In the genomic region with DNA sequence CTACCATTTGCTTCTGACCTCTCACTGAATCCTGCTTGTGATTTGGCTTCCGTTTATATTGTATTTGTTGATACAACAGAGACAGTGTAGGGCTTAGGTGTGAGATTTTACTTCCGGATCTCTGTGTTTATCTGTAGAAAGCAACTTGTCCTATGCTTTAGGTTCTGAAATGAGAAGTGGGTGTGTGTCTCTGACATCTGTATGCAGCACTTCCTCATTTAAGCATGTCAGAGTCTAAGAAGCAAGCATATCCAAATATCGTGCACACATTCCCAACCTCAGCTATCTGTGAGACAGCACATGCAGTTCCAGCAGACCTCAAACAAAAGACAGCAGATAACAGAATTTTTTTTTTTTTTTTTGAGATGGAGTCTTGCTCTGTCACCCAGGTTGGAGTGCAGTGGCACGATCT, we compare ENCODE assay signal across 1 cellular context.
TF ChIP-seq lines count a peak whose summit lies in the region.

No MANE protein-coding gene starts in this region.

TF ChIP-seq in GM23338, 12 proteins besides CTCF, POLR2A, EP300 and RAD21 (continued from another document):
- TF ChIP-seq, protein P1, sequence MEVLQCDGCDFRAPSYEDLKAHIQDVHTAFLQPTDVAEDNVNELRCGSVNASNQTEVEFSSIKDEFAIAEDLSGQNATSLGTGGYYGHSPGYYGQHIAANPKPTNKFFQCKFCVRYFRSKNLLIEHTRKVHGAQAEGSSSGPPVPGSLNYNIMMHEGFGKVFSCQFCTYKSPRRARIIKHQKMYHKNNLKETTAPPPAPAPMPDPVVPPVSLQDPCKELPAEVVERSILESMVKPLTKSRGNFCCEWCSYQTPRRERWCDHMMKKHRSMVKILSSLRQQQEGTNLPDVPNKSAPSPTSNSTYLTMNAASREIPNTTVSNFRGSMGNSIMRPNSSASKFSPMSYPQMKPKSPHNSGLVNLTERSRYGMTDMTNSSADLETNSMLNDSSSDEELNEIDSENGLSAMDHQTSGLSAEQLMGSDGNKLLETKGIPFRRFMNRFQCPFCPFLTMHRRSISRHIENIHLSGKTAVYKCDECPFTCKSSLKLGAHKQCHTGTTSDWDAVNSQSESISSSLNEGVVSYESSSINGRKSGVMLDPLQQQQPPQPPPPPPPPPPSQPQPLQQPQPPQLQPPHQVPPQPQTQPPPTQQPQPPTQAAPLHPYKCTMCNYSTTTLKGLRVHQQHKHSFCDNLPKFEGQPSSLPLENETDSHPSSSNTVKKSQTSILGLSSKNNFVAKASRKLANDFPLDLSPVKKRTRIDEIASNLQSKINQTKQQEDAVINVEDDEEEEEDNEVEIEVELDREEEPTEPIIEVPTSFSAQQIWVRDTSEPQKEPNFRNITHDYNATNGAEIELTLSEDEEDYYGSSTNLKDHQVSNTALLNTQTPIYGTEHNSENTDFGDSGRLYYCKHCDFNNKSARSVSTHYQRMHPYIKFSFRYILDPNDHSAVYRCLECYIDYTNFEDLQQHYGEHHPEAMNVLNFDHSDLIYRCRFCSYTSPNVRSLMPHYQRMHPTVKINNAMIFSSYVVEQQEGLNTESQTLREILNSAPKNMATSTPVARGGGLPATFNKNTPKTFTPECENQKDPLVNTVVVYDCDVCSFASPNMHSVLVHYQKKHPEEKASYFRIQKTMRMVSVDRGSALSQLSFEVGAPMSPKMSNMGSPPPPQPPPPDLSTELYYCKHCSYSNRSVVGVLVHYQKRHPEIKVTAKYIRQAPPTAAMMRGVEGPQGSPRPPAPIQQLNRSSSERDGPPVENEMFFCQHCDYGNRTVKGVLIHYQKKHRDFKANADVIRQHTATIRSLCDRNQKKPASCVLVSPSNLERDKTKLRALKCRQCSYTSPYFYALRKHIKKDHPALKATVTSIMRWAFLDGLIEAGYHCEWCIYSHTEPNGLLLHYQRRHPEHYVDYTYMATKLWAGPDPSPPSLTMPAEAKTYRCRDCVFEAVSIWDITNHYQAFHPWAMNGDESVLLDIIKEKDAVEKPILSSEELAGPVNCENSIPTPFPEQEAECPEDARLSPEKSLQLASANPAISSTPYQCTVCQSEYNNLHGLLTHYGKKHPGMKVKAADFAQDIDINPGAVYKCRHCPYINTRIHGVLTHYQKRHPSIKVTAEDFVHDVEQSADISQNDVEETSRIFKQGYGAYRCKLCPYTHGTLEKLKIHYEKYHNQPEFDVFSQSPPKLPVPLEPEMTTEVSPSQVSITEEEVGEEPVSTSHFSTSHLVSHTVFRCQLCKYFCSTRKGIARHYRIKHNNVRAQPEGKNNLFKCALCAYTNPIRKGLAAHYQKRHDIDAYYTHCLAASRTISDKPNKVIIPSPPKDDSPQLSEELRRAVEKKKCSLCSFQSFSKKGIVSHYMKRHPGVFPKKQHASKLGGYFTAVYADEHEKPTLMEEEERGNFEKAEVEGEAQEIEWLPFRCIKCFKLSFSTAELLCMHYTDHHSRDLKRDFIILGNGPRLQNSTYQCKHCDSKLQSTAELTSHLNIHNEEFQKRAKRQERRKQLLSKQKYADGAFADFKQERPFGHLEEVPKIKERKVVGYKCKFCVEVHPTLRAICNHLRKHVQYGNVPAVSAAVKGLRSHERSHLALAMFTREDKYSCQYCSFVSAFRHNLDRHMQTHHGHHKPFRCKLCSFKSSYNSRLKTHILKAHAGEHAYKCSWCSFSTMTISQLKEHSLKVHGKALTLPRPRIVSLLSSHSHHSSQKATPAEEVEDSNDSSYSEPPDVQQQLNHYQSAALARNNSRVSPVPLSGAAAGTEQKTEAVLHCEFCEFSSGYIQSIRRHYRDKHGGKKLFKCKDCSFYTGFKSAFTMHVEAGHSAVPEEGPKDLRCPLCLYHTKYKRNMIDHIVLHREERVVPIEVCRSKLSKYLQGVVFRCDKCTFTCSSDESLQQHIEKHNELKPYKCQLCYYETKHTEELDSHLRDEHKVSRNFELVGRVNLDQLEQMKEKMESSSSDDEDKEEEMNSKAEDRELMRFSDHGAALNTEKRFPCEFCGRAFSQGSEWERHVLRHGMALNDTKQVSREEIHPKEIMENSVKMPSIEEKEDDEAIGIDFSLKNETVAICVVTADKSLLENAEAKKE (CRISPR knock-in tag; IDR thresholded peaks at IDR 0.05), result no peak
- TF ChIP-seq, protein P2, sequence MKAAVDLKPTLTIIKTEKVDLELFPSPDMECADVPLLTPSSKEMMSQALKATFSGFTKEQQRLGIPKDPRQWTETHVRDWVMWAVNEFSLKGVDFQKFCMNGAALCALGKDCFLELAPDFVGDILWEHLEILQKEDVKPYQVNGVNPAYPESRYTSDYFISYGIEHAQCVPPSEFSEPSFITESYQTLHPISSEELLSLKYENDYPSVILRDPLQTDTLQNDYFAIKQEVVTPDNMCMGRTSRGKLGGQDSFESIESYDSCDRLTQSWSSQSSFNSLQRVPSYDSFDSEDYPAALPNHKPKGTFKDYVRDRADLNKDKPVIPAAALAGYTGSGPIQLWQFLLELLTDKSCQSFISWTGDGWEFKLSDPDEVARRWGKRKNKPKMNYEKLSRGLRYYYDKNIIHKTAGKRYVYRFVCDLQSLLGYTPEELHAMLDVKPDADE (IDR thresholded peaks at IDR 0.05), result no peak
- TF ChIP-seq CREB1 (CRISPR knock-in tag; IDR thresholded peaks at IDR 0.05; ENCODE audit: low read depth) (no peak), JUNB (IDR thresholded peaks at IDR 0.05; ENCODE audit: unreplicated experiment) (no peak), ZNF114 (CRISPR knock-in tag; IDR thresholded peaks at IDR 0.05) (no peak), EZH2phosphoT487 (IDR thresholded peaks at IDR 0.05; ENCODE audit: unreplicated experiment) (no peak), EZH2 (IDR thresholded peaks at IDR 0.05; ENCODE audit: low read depth, unreplicated experiment) (no peak), POLR2AphosphoS5 (IDR thresholded peaks at IDR 0.05; ENCODE audit: low read depth) (no peak), STAT1 (IDR thresholded peaks at IDR 0.05; ENCODE audit: unreplicated experiment) (no peak), ZNF331 (CRISPR knock-in tag; IDR thresholded peaks at IDR 0.05; ENCODE audit: low read depth) (no peak)
- TF ChIP-seq, protein P3, sequence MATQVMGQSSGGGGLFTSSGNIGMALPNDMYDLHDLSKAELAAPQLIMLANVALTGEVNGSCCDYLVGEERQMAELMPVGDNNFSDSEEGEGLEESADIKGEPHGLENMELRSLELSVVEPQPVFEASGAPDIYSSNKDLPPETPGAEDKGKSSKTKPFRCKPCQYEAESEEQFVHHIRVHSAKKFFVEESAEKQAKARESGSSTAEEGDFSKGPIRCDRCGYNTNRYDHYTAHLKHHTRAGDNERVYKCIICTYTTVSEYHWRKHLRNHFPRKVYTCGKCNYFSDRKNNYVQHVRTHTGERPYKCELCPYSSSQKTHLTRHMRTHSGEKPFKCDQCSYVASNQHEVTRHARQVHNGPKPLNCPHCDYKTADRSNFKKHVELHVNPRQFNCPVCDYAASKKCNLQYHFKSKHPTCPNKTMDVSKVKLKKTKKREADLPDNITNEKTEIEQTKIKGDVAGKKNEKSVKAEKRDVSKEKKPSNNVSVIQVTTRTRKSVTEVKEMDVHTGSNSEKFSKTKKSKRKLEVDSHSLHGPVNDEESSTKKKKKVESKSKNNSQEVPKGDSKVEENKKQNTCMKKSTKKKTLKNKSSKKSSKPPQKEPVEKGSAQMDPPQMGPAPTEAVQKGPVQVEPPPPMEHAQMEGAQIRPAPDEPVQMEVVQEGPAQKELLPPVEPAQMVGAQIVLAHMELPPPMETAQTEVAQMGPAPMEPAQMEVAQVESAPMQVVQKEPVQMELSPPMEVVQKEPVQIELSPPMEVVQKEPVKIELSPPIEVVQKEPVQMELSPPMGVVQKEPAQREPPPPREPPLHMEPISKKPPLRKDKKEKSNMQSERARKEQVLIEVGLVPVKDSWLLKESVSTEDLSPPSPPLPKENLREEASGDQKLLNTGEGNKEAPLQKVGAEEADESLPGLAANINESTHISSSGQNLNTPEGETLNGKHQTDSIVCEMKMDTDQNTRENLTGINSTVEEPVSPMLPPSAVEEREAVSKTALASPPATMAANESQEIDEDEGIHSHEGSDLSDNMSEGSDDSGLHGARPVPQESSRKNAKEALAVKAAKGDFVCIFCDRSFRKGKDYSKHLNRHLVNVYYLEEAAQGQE (IDR thresholded peaks at IDR 0.05; ENCODE audit: unreplicated experiment), result no peak
